Comparison of ENCODE assay signal across 8 cellular contexts in genomic region chr19:18496167-18496979, GRCh38. TPM values are rescaled to one million over a fixed set of nuclear protein-coding genes. Genes with fewer than 3 reads are reported as not detected.
DNase-seq lines count a peak whose midpoint lies in the region; ATAC-seq and TF ChIP-seq lines count a peak whose summit lies in the region.

No MANE protein-coding gene starts in this region.

- CTCF ChIA-PET in CD4-positive, alpha-beta T cell (lab: Charles Lee), result interaction anchor here (0.9 to 3.7 kb wide), 9 partner anchors 11 to 93 kb away, joined by 3 to 35 read pairs (median 6); partner anchors contain the start of gene ELL

- H3K36me3 ChIP-seq in parathyroid adenoma (ENCODE audit: control insufficient read depth, insufficient read depth, low read length), result no peaks in the 10 kb centered on the region
- H3K36me3 ChIP-seq in uterus, result no peaks in the 10 kb centered on the region

- intact Hi-C loops in CD4-positive, alpha-beta T cell (cut with DNase I, micrococcal nuclease), result no loop called here
- intact Hi-C loops in posterior vena cava (cut with DNase I) (no loop called here), uterus (cut with DNase I; ENCODE audit: low total_unique reads) (no loop called here)

- no peaks in the 10 kb centered on the region for H3K27me3 Mint-ChIP-seq in CD4-positive, alpha-beta T cell
- H3K27me3 Mint-ChIP-seq in central memory CD8-positive, alpha-beta T cell, result no peaks in the 10 kb centered on the region

- peaks cover 14% of the 10 kb centered on the region for H3K4me1 ChIP-seq in parathyroid adenoma
- H3K4me1 ChIP-seq in uterus, result peaks cover 0 to 10% of the 10 kb centered on the region in 2 donors

- peak overlapping the region; percentile 77 for H3K27ac ChIP-seq in CD4-positive, alpha-beta T cell (ENCODE audit: low read depth, low read length)
- H3K27ac ChIP-seq in VCaP (peak overlapping the region; percentile 96), parathyroid adenoma (no peak overlapping the region), uterus (no peak overlapping the region)

- H3K79me2 ChIP-seq in parathyroid adenoma, result peaks cover 90% of the 10 kb centered on the region

- peaks cover 78% of the 10 kb centered on the region for H3K4me1 Mint-ChIP-seq in CD4-positive, alpha-beta T cell (ENCODE audit: low read depth)
- H3K4me1 Mint-ChIP-seq in central memory CD8-positive, alpha-beta T cell, result peaks cover 72% of the 10 kb centered on the region

- H3K9ac ChIP-seq in parathyroid adenoma, result no peak overlapping the region

- H3K9me3 ChIP-seq in CD4-positive, alpha-beta T cell (ENCODE audit: control insufficient read depth, low read length), result no peaks in the 10 kb centered on the region
- H3K9me3 ChIP-seq in parathyroid adenoma (ENCODE audit: control insufficient read depth, low read length) (no peaks in the 10 kb centered on the region), uterus (no peaks in the 10 kb centered on the region)

- no peak overlapping the region for H3K4me3 ChIP-seq in parathyroid adenoma (ENCODE audit: low read depth, low read length)
- no peak overlapping the region for H3K4me3 ChIP-seq in uterus

- TF ChIP-seq POLR2A in uterus (IDR thresholded peaks at IDR 0.05), result no peak

- no peaks in the 10 kb centered on the region for H3K27me3 ChIP-seq in CD4-positive, alpha-beta T cell (ENCODE audit: control insufficient read depth, insufficient read depth, low read length)
- no peaks in the 10 kb centered on the region for H3K27me3 ChIP-seq in parathyroid adenoma (ENCODE audit: control insufficient read depth, insufficient read depth, low read length)
- no peaks in the 10 kb centered on the region for H3K27me3 ChIP-seq in uterus

- POLR2A ChIA-PET in CD4-positive, alpha-beta T cell (lab: Charles Lee), result interaction anchor here (0.6 to 1.7 kb wide), 8 partner anchors 8 to 93 kb away, joined by 3 to 14 read pairs (median 5); partner anchors contain the start of genes ELL, REX1BD and UBA52

- DNase-seq in CD4-positive, alpha-beta T cell, result peak; percentile 30 to 70 (median 48)
- DNase-seq in HS-5 (ENCODE audit: low read depth), result peak; percentile 46
- peak; percentile 45 to 78 for DNase-seq in central memory CD8-positive, alpha-beta T cell (ENCODE audit: low spot score in 2 of 2)
- DNase-seq in posterior vena cava (ENCODE audit: low spot score), result no peak
- DNase-seq in uterus, result no peak
- no peak for DNase-seq in NAMALWA (ENCODE audit: low spot score)

- no peak overlapping the region for H2AFZ ChIP-seq in parathyroid adenoma

- peak overlapping the region; percentile 79 for H3K4me3 Mint-ChIP-seq in CD4-positive, alpha-beta T cell
- peak overlapping the region; percentile 81 for H3K4me3 Mint-ChIP-seq in central memory CD8-positive, alpha-beta T cell

- H3K27ac Mint-ChIP-seq in CD4-positive, alpha-beta T cell, result peak overlapping the region; percentile 90
- H3K27ac Mint-ChIP-seq in central memory CD8-positive, alpha-beta T cell (ENCODE audit: low read depth), result peak overlapping the region; percentile 71

- H3K9me3 Mint-ChIP-seq in CD4-positive, alpha-beta T cell, result no peaks in the 10 kb centered on the region
- no peaks in the 10 kb centered on the region for H3K9me3 Mint-ChIP-seq in central memory CD8-positive, alpha-beta T cell

- no peaks in the 10 kb centered on the region for H3K36me3 Mint-ChIP-seq in CD4-positive, alpha-beta T cell (ENCODE audit: low read depth)
- H3K36me3 Mint-ChIP-seq in central memory CD8-positive, alpha-beta T cell (ENCODE audit: insufficient read depth), result peaks cover 18% of the 10 kb centered on the region

- H3K4me2 ChIP-seq in parathyroid adenoma (ENCODE audit: low read length), result no peak overlapping the region

- ATAC-seq in CD4-positive, alpha-beta T cell (ENCODE audit: poor library complexity), result peak; percentile 90
- peak; percentile 94 for ATAC-seq in central memory CD8-positive, alpha-beta T cell (replicated peaks; ENCODE audit: extremely low read depth, poor library complexity, severe bottlenecking)

- TF ChIP-seq CTCF in CD4-positive, alpha-beta T cell (IDR thresholded peaks at IDR 0.05), result no peak
- peak; percentile 43 for TF ChIP-seq CTCF in VCaP (conservative IDR thresholded peaks at IDR 0.05)
- peak; percentile 11 for TF ChIP-seq CTCF in parathyroid adenoma (IDR thresholded peaks at IDR 0.05)
- no peak for TF ChIP-seq CTCF in uterus (IDR thresholded peaks at IDR 0.05)

RNA-seq across cellular contexts. Expression of gene ELL, which starts 25.5 kb away (rescaled TPM):
- total RNA-seq in CD4-positive, alpha-beta T cell, result 10 to 100 TPM; 46.2 to 46.8 TPM
- total RNA-seq in posterior vena cava (10 to 100 TPM; 19.5 to 20.7 TPM), uterus (10 to 100 TPM in 3 of 4 donors, 1 to 10 TPM in 1; 4.1 to 43.5 (median 21.7) TPM)

RNA-seq across cellular contexts. Expression of gene FKBP8, which starts 47.0 kb away (rescaled TPM):
- 100 to 1,000 TPM; 147 to 152 TPM for total RNA-seq in CD4-positive, alpha-beta T cell
- 100 to 1,000 TPM; 189 to 224 TPM for total RNA-seq in posterior vena cava
- total RNA-seq in uterus, result 100 to 1,000 TPM; 139 to 273 (median 205) TPM

RNA-seq across cellular contexts. Expression of gene ISYNA1, which starts 58.4 kb away (rescaled TPM):
- 10 to 100 TPM; 34.1 to 41.3 TPM for total RNA-seq in CD4-positive, alpha-beta T cell
- total RNA-seq in posterior vena cava (10 to 100 TPM; 27.5 to 28.1 TPM), uterus (100 to 1,000 TPM in 2 of 4 donors, 10 to 100 TPM in 2; 56.8 to 152 (median 106) TPM)

Comparison
In these comparisons a context has a peak if more than half of its experiments do, and no peak if none do; other contexts are left out.
1. DNase-seq: peak in CD4-positive, alpha-beta T cell (10 of 10), HS-5 (single experiment) and central memory CD8-positive, alpha-beta T cell (2 of 2); none in posterior vena cava (single experiment), uterus (0 of 2) and NAMALWA (single experiment).
2. H3K27ac ChIP-seq: peak in CD4-positive, alpha-beta T cell (single experiment) and VCaP (single experiment); none in parathyroid adenoma (single experiment) and uterus (0 of 2).
3. CTCF ChIP-seq: peak in VCaP (single experiment) and parathyroid adenoma (single experiment); none in CD4-positive, alpha-beta T cell (single experiment) and uterus (0 of 4).